8 cellular contexts compared by ENCODE assay signal in the genomic region with DNA sequence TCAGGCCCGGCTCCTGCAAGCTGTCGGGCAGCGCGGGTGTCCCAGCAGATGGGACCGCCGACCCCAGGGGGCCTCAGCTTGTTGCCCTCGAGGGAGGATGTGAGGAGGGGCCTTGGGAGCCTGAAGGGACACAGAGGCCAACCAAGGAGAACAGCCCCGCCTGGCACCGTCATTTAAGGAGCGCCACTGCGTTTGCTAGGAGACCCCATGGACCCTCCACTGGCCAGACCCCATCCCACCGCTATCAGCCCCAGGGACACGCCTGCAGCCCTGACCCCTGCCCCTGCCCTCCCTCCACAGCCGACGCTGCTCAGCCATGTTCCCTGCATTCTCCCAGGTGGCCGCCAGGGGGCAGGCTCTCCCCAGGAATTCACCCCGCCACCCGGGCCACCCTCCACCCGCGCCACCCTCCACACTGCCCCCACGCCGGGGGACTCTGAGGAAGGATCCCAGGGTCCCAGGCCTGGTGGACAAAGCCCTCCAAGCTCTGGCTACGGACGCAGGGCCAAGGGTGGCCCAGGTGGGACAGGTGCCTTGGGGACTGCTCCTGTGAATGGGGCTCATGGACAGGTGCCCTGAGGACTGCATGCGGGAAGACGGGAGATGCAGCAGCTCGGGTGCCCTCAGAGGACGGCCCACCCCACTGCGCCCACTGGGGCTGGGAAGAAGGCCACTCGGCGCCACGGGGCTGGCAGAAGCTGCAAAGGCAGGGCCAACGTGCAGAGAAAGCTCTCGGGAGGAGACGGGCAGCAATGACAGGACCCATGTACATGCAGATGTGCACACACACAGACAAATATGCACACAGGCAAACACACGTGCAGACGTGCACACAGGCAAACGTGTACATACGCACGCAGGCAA. TPM values are rescaled to one million over a fixed set of nuclear protein-coding genes. Genes with fewer than 3 reads are reported as not detected.
DNase-seq lines count a peak whose midpoint lies in the region; ATAC-seq and TF ChIP-seq lines count a peak whose summit lies in the region.

No MANE protein-coding gene starts in this region.

- ATAC-seq in HG03095 (IDR thresholded peaks at IDR 0.05; ENCODE audit: unreplicated experiment), result no peak

- H3K4me1 ChIP-seq in GM23248 (ENCODE audit: insufficient read depth), result peaks cover 7% of the 10 kb centered on the region
- H3K4me1 ChIP-seq in adipocyte (ENCODE audit: control insufficient read depth, insufficient read depth, low read length), result peaks cover 8% of the 10 kb centered on the region
- H3K4me1 ChIP-seq in hepatocyte (ENCODE audit: insufficient read depth), result peaks cover 22% of the 10 kb centered on the region

- H3K27ac ChIP-seq in GM23248 (no peak overlapping the region), hepatocyte (no peak overlapping the region)

- H2AFZ ChIP-seq in GM23248 (no peak overlapping the region), hepatocyte (no peak overlapping the region)

- H3K79me2 ChIP-seq in GM23248 (ENCODE audit: insufficient read depth) (peaks cover 11% of the 10 kb centered on the region; the same call in 1 of the 2 replicates), hepatocyte (peaks cover 5% of the 10 kb centered on the region)

- H3K36me3 ChIP-seq in GM23248 (ENCODE audit: low read depth), result no peaks in the 10 kb centered on the region
- H3K36me3 ChIP-seq in adipocyte (ENCODE audit: control insufficient read depth, insufficient read depth, low read length, severe bottlenecking), result peaks cover 23% of the 10 kb centered on the region
- no peaks in the 10 kb centered on the region for H3K36me3 ChIP-seq in hepatocyte (replicated peaks; ENCODE audit: insufficient read depth, low read depth)

- H3K9ac ChIP-seq in GM23248 (no peak overlapping the region), adipocyte (ENCODE audit: low read length) (no peak overlapping the region)

- TF ChIP-seq CTCF in AG09319 (IDR thresholded peaks at IDR 0.05; ENCODE audit: low read depth, low read length) (peak; percentile 84), hepatocyte (IDR thresholded peaks at IDR 0.05; ENCODE audit: poor library complexity) (peak; percentile 97)

- H3K4me3 ChIP-seq in GM23248, result no peak overlapping the region
- no peak overlapping the region for H3K4me3 ChIP-seq in adipocyte (ENCODE audit: low read length)
- no peak overlapping the region for H3K4me3 ChIP-seq in hepatocyte

- DNase-seq in AG09319 (ENCODE audit: extremely low read depth, low read depth) (no peak), GM23248 (peak; percentile 52), T-helper 1 cell (peak; percentile 48 to 77 (median 65)), adipocyte (ENCODE audit: low read depth) (peak; percentile 67), hepatocyte (ENCODE audit: low spot score) (peak; percentile 62), SIG-M5 treated with dmso at 0.1 percent for 504 hours (lab: John Stamatoyannopoulos, UW; ENCODE audit: unreplicated experiment) (no peak)
- peak; percentile 50 to 75 (median 64) for DNase-seq in stimulated activated CD4-positive, alpha-beta T cell treated with anti-CD3 and anti-CD28 coated beads, Interleukin-12 subunit alpha, Interleukin-12 subunit beta, amount 100 ng/mL, for 48 hours (ENCODE audit: low read depth in 2 of 3, low spot score in 1 of 3)

- 36% methylated on average over 34 to 40 of the region's 40 CpGs for WGBS in GM23248 (ENCODE audit: low coverage in 1 of 2, low lambda C conversion rate in 2 of 2, missing lambda C conversion rate in 2 of 2), 2 experiments
- WGBS in hepatocyte (ENCODE audit: low lambda C conversion rate, missing lambda C conversion rate), result 66% methylated on average over 30 of the region's 40 CpGs

- H3K9me2 ChIP-seq in GM23248 (ENCODE audit: insufficient read depth) (no peaks in the 10 kb centered on the region), hepatocyte (replicated peaks; ENCODE audit: insufficient read depth) (no peaks in the 10 kb centered on the region)

- H3K4me2 ChIP-seq in GM23248 (ENCODE audit: unreplicated experiment) (no peak overlapping the region), hepatocyte (no peak overlapping the region)

- H3F3A ChIP-seq in GM23248 (ENCODE audit: insufficient read depth), result no peaks in the 10 kb centered on the region

- H4K20me1 ChIP-seq in GM23248 (ENCODE audit: insufficient read depth) (no peaks in the 10 kb centered on the region), hepatocyte (ENCODE audit: insufficient read depth, poor library complexity, severe bottlenecking) (peaks cover 6% of the 10 kb centered on the region)

- no peaks in the 10 kb centered on the region for H3K27me3 ChIP-seq in GM23248 (replicated peaks; ENCODE audit: insufficient read depth)
- H3K27me3 ChIP-seq in adipocyte (replicated peaks; ENCODE audit: control insufficient read depth, insufficient read depth, low read length), result no peaks in the 10 kb centered on the region
- no peaks in the 10 kb centered on the region for H3K27me3 ChIP-seq in hepatocyte

- H3K9me3 ChIP-seq in GM23248 (ENCODE audit: low read depth), result no peaks in the 10 kb centered on the region
- H3K9me3 ChIP-seq in adipocyte (ENCODE audit: control insufficient read depth, low read length), result no peaks in the 10 kb centered on the region
- H3K9me3 ChIP-seq in hepatocyte (ENCODE audit: low read depth), result no peaks in the 10 kb centered on the region

- in situ Hi-C loops in GM23248 (cut with MboI), result no loop called here

RNA-seq across cellular contexts. Expression of gene PIP5K1C, which starts 34.4 kb away (rescaled TPM):
- total RNA-seq in GM23248 (2014; rRNA removed; shearing (Covaris generic)), result 34.0 and 43.1 TPM in 2 replicates
- polyA plus RNA-seq in GM23248 (2016; fragmentation: Nextera tagmentation; extraction: Ambion mirVana) (31.2 and 33.5 TPM in 2 replicates), hepatocyte (33.5 and 37.1 TPM in 2 replicates)
- 13.7 and 20.7 TPM in 2 replicates for total RNA-seq in hepatocyte

RNA-seq across cellular contexts. Expression of gene CACTIN, which starts 39.3 kb away (rescaled TPM):
- total RNA-seq in GM23248 (2014; rRNA removed; shearing (Covaris generic)), result 29.1 and 39.0 TPM in 2 replicates
- polyA plus RNA-seq in GM23248 (2016; fragmentation: Nextera tagmentation; extraction: Ambion mirVana), result 6.9 and 8.7 TPM in 2 replicates
- 15.5 and 18.3 TPM in 2 replicates for total RNA-seq in hepatocyte
- polyA plus RNA-seq in hepatocyte, result 15.7 and 18.3 TPM in 2 replicates

RNA-seq across cellular contexts. Expression of gene TJP3, which starts 42.3 kb away (rescaled TPM):
- not detected in 2 replicates for total RNA-seq in GM23248 (2014; rRNA removed; shearing (Covaris generic))
- not detected in 2 replicates for polyA plus RNA-seq in GM23248 (2016; fragmentation: Nextera tagmentation; extraction: Ambion mirVana)
- 23.7 and 24.4 TPM in 2 replicates for total RNA-seq in hepatocyte
- 49.2 and 56.9 TPM in 2 replicates for polyA plus RNA-seq in hepatocyte

RNA-seq across cellular contexts. Expression of gene TBXA2R, which starts 59.2 kb away (rescaled TPM):
- total RNA-seq in GM23248 (2014; rRNA removed; shearing (Covaris generic)), result 0.76 TPM in 1 of 2 replicates, not detected in the other
- polyA plus RNA-seq in GM23248 (2016; fragmentation: Nextera tagmentation; extraction: Ambion mirVana), result 1.9 and 2.6 TPM in 2 replicates
- 0.12 and 0.70 TPM in 2 replicates for total RNA-seq in hepatocyte
- polyA plus RNA-seq in hepatocyte, result 1.2 and 2.0 TPM in 2 replicates

Comparison
In these comparisons a context has a peak if more than half of its experiments do, and no peak if none do; other contexts are left out.
1. DNase-seq: peak in GM23248 (single experiment), T-helper 1 cell (5 of 5), adipocyte (single experiment), hepatocyte (single experiment) and stimulated activated CD4-positive, alpha-beta T cell treated with anti-CD3 and anti-CD28 coated beads, Interleukin-12 subunit alpha, Interleukin-12 subunit beta, amount 100 ng/mL, for 48 hours (3 of 3); none in AG09319 (single experiment) and SIG-M5 treated with dmso at 0.1 percent for 504 hours (single experiment).
2. RNA of gene TJP3, which starts 42.3 kb away (total RNA-seq): 23.7 to 24.4 TPM in hepatocyte; not detected in GM23248; every median in the first group is over 10 times any median in the second.